Comparison of ENCODE assay signal across 36 cellular contexts in the genomic region with DNA sequence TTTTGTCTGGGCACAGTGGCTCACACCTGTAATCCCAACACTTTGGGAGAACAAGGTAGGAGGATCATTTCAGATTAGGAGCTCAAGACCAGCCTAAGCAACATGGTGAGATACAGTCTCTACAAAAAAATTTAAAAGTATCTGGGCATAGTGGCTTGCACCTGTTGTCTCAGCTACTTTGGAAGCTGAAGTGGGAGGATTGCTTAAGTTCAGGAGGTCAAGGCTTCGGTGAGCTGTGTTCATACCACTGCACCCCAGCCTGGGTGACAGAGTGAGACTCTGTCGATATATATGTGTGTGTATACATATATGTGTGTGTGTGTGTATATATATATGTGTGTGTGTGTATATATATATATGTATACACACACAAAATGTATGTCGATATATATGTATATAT.
"Had no signal": no experiment of that assay in that cellular context is flagged by ENCODE, and none has a peak within 500 bp of the region (broad histone marks: within the 10 kb centered on the region; RNA-seq: fewer than 3 reads in every experiment).

No MANE protein-coding gene starts in this region.

- DNase-seq: Karpas-422, Kasumi-1, KBM-7, KG1, MG63, MM.1S, MV-4-11, NCI-H1048, NCI-H1092, NCI-H1092 treated with DMSO at 0.1 percent for 48 hours, NCI-H1105, NCI-H1105 treated with DMSO at 0.1 percent for 48 hours, NCI-H1417, NCI-H1417 treated with DMSO at 0.1 percent for 48 hours, NCI-H1436, NCI-H1436 treated with DMSO at 0.1 percent for 48 hours, NCI-H146, NCI-H1694, NCI-H1694 treated with DMSO at 0.1 percent for 48 hours, NCI-H187, NCI-H187 treated with DMSO at 0.1 percent for 48 hours, NCI-H1930, NCI-H2029, NCI-H2029 treated with DMSO at 0.1 percent for 48 hours, NCI-H2081, NCI-H2081 treated with DMSO at 0.1 percent for 48 hours, NCI-H2107, NCI-H2171, NCI-H2171 treated with DMSO at 0.1 percent for 48 hours, NCI-H2227 treated with DMSO at 0.1 percent for 48 hours, NCI-H226, NCI-H345, NCI-H446, NCI-H446 treated with DMSO at 0.1 percent for 48 hours, NCI-H510A had no signal

- H3K4me2 ChIP-seq: KMS-11 had no signal

- H3K4me3 ChIP-seq: MG63 had no signal

- H3K27me3 ChIP-seq: MG63 had no signal

- H3K9ac ChIP-seq: KMS-11 had no signal

- H3K36me3 ChIP-seq: MG63 had no signal

- H3K27ac ChIP-seq: KMS-11 had no signal

- H3K9me3 ChIP-seq: MG63 had no signal
